32 cellular contexts compared by ENCODE assay signal in genomic region chr18:22680968-22681367, GRCh38.
"Had no signal": no experiment of that assay in that cellular context is flagged by ENCODE, and none has a peak within 500 bp of the region (broad histone marks: within the 10 kb centered on the region; RNA-seq: fewer than 3 reads in every experiment).

No MANE protein-coding gene starts in this region.

- H3K27ac Mint-ChIP-seq: activated B cell treated with CpG ODN at 0.5 μM for 24 hours; activated CD8-positive, alpha-beta T cell treated with anti-CD3 and anti-CD28 coated beads for 36 hours; activated naive CD8-positive, alpha-beta T cell; activated T-helper 17 cell treated with anti-CD3 and anti-CD28 coated beads, Interleukin-2, amount 50 U/mL, for 72 hours; endodermal cell; T-cell; T-helper 1 cell treated with Interleukin-12 subunit alpha and Interleukin-12 subunit beta and Interleukin-4 antibody, amounts not matched to agents 30 μg/mL and 1 μg/mL, for 36 hours had no signal

- H3K9me3 Mint-ChIP-seq: activated B cell treated with CpG ODN at 0.5 μM for 24 hours; activated CD8-positive, alpha-beta T cell treated with anti-CD3 and anti-CD28 coated beads for 36 hours; activated T-cell treated with anti-CD3 and anti-CD28 coated beads, Interleukin-2, amount 50 U/mL, for 4 hours; activated T-helper 17 cell treated with anti-CD3 and anti-CD28 coated beads, Interleukin-2, amount 50 U/mL, for 72 hours; brain; T-cell; T-helper 1 cell treated with Interleukin-12 subunit alpha and Interleukin-12 subunit beta and Interleukin-4 antibody, amounts not matched to agents 30 μg/mL and 1 μg/mL, for 36 hours had no signal

- H3K4me1 Mint-ChIP-seq: activated B cell treated with CpG ODN at 0.5 μM for 24 hours; activated T-helper 17 cell treated with anti-CD3 and anti-CD28 coated beads, Interleukin-2, amount 50 U/mL, for 72 hours; brain; endodermal cell; T-cell had no signal

- H3K36me3 ChIP-seq: ascending aorta, breast epithelium, cardiac muscle cell, colonic mucosa, WERI-Rb-1 had no signal

- ATAC-seq: activated CD4-positive, CD25-positive, alpha-beta regulatory T cell treated with anti-CD3 and anti-CD28 coated beads, Interleukin-2, amount 50 U/mL, for 24 hours; activated CD8-positive, alpha-beta T cell treated with anti-CD3 and anti-CD28 coated beads for 36 hours; activated T-cell treated with anti-CD3 and anti-CD28 coated beads, Interleukin-2, amount 50 U/mL, for 4 hours; activated T-helper 17 cell treated with anti-CD3 and anti-CD28 coated beads, Interleukin-2, amount 50 U/mL, for 72 hours; esophagus mucosa; T-cell had no signal

- H3K4me3 Mint-ChIP-seq: activated B cell treated with CpG ODN at 0.5 μM for 24 hours; activated CD8-positive, alpha-beta T cell treated with anti-CD3 and anti-CD28 coated beads for 36 hours; activated naive CD8-positive, alpha-beta T cell; activated T-cell treated with anti-CD3 and anti-CD28 coated beads, Interleukin-2, amount 50 U/mL, for 4 hours; activated T-helper 17 cell treated with anti-CD3 and anti-CD28 coated beads, Interleukin-2, amount 50 U/mL, for 72 hours; brain; endodermal cell; T-cell; T-helper 1 cell treated with Interleukin-12 subunit alpha and Interleukin-12 subunit beta and Interleukin-4 antibody, amounts not matched to agents 30 μg/mL and 1 μg/mL, for 36 hours had no signal

- DNase-seq: activated B cell treated with CpG ODN at 0.5 μM for 24 hours; activated CD4-positive, alpha-beta T cell treated with anti-CD3 and anti-CD28 coated beads for 48 hours; activated CD4-positive, alpha-beta T cell treated with anti-CD3 and anti-CD28 coated beads, Interleukin-2, amount 50 U/mL, for 1 hour; activated CD4-positive, alpha-beta T cell treated with anti-CD3 and anti-CD28 coated beads, Interleukin-2, amount 50 U/mL, for 48 hours; activated CD8-positive, alpha-beta memory T cell treated with anti-CD3 and anti-CD28 coated beads for 24 hours; activated CD8-positive, alpha-beta T cell treated with anti-CD3 and anti-CD28 coated beads for 36 hours; activated effector memory CD4-positive, alpha-beta T cell treated with Interleukin-2 at 50 U/mL for 16 hours; activated gamma-delta T cell treated with Interleukin-2 at 50 U/mL for 16 hours; activated naive CD4-positive, alpha-beta T cell treated with anti-CD3 and anti-CD28 coated beads, Interleukin-2, amount 50 U/mL, for 16 hours; activated naive CD4-positive, alpha-beta T cell treated with Interleukin-2 at 50 U/mL for 16 hours; activated T-cell treated with anti-CD3 and anti-CD28 coated beads, Interleukin-2, amount 50 U/mL, for 4 hours; amygdala; central memory CD4-positive, alpha-beta T cell; cerebellar nuclear complex; colonic mucosa; effector memory CD4-positive, alpha-beta T cell; endodermal cell; foreskin fibroblast; head of caudate nucleus; T-cell; T1000; WERI-Rb-1 had no signal

- H3K27me3 Mint-ChIP-seq: activated B cell treated with CpG ODN at 0.5 μM for 24 hours had no signal

- H3K27me3 ChIP-seq: ascending aorta, breast epithelium, cardiac muscle cell, colonic mucosa had no signal

- H3K36me3 Mint-ChIP-seq: activated naive CD8-positive, alpha-beta T cell; brain; T-cell had no signal

- H3K4me3 ChIP-seq: ascending aorta, breast epithelium, cardiac muscle cell, colonic mucosa had no signal

- H3K4me1 ChIP-seq: breast epithelium, colonic mucosa had no signal

- H3K9me3 ChIP-seq: ascending aorta, breast epithelium, colonic mucosa had no signal

- H3K27ac ChIP-seq: ascending aorta, breast epithelium, cardiac muscle cell, WERI-Rb-1 had no signal

- FAIRE-seq: frontal cortex had no signal
